8 cellular contexts compared by ENCODE assay signal in the genomic region with DNA sequence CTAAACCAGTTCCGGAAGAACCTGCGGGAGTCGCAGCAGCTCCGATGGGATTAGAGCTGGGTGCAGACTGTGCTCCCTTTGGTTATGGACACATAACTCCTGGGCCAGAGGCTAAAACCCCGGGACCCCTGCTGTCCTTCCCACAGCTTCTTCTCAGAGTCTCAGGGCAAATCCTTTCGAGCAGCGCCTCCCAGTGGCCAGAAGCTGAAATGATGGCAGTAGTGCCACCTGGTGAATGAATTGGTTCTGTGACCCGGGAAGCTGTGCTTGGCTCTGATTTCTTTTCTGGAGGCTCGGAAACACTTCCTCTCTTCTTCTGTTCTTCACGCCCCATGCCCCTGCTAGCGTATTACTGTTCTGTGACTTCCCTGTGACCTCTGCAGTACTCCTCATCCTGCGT. TPM values are rescaled to one million over a fixed set of nuclear protein-coding genes. Genes with fewer than 3 reads are reported as not detected.
DNase-seq lines count a peak whose midpoint lies in the region; TF ChIP-seq lines count a peak whose summit lies in the region.
"Not testable (repeated sequence)": the region's sequence is repeated elsewhere in the genome, so short reads cannot be mapped to it uniquely, and the experiment has no call there.

No MANE protein-coding gene starts in this region.

- H3K4me1 ChIP-seq in MM.1S (ENCODE audit: low read length); Peyer's patch; thyroid gland: not testable (repeated sequence)

- intact Hi-C loops in thyroid gland (cut with DNase I), result loop anchor here (10.0 kb wide), 1 partner anchor 64 kb away; no protein-coding TSS in a partner anchor

- H3F3A ChIP-seq in MM.1S (ENCODE audit: insufficient read depth, low read length), result not testable (repeated sequence)

- not testable (repeated sequence) for H3K9me2 ChIP-seq in MM.1S (replicated peaks; ENCODE audit: insufficient read depth, low read length)

- H3K9ac ChIP-seq in MM.1S (ENCODE audit: low read length), result not testable (repeated sequence)

- H3K36me3 ChIP-seq in MM.1S (replicated peaks; ENCODE audit: insufficient read depth, low read length); Peyer's patch; thyroid gland: not testable (repeated sequence)

- H3K4me3 ChIP-seq in MM.1S (ENCODE audit: low read length); Peyer's patch; thyroid gland (replicated peaks in 1 of 3): not testable (repeated sequence)

- H3K9me3 ChIP-seq in MM.1S (replicated peaks; ENCODE audit: insufficient read depth, low read length); Peyer's patch; thyroid gland: not testable (repeated sequence)

- not testable (repeated sequence) for H3K36me3 Mint-ChIP-seq in chondrocyte (ENCODE audit: low read depth)

- TF ChIP-seq CTCF in MM.1S (IDR thresholded peaks at IDR 0.05; ENCODE audit: low read length) (peak; percentile 67), Peyer's patch (IDR thresholded peaks at IDR 0.05) (peak; percentile 38 to 91 (median 76)), chondrocyte (IDR thresholded peaks at IDR 0.05) (peak; percentile 89), thyroid gland (IDR thresholded peaks at IDR 0.05) (peak; percentile 38 to 84 (median 82))

- DNase-seq in EL (peak; percentile 61), MM.1S (peak; percentile 73), Peyer's patch (peak; percentile 61 to 90 (median 82)), iPS-NIHi11 (ENCODE audit: low spot score) (peak; percentile 72), renal cortical epithelial cell (ENCODE audit: low read depth) (peak; percentile 49), thyroid gland (peak; percentile 75 to 79)
- peak; percentile 31 to 64 (median 63) for DNase-seq in activated CD8-positive, alpha-beta memory T cell treated with anti-CD3 and anti-CD28 coated beads for 48 hours (ENCODE audit: low read depth in 2 of 3, low spot score in 2 of 3)
- not testable (repeated sequence) for DNase-seq in chondrocyte (ENCODE audit: low spot score)

- not testable (repeated sequence) for H3K27me3 Mint-ChIP-seq in chondrocyte (ENCODE audit: low read depth)

- H4K20me1 ChIP-seq in MM.1S (ENCODE audit: insufficient read depth, low read length), result not testable (repeated sequence)

- H3K4me1 Mint-ChIP-seq in chondrocyte (ENCODE audit: low read depth), result not testable (repeated sequence)

- H3K27ac Mint-ChIP-seq in chondrocyte (ENCODE audit: unreplicated experiment), result not testable (repeated sequence)

- not testable (repeated sequence) for H2AFZ ChIP-seq in MM.1S (ENCODE audit: low read length)

- H3K27ac ChIP-seq in MM.1S (ENCODE audit: low read length); Peyer's patch; thyroid gland: not testable (repeated sequence)

- whole genome bisulfite sequencing in thyroid gland, 2 donors, result 7 to 24% methylated on average over 12 of the region's 12 CpGs

- not testable (repeated sequence) for H3K4me3 Mint-ChIP-seq in chondrocyte (ENCODE audit: unreplicated experiment)

- not testable (repeated sequence) for TF ChIP-seq POLR2A in Peyer's patch (IDR thresholded peaks at IDR 0.05); thyroid gland (IDR thresholded peaks at IDR 0.05)

- not testable (repeated sequence) for H3K79me2 ChIP-seq in MM.1S (ENCODE audit: low read length)

- peak overlapping the region; percentile 27; the same call in 1 of the 2 replicates for H3K4me2 ChIP-seq in MM.1S (ENCODE audit: low read depth, low read length)

- H3K27me3 ChIP-seq in MM.1S (replicated peaks; ENCODE audit: insufficient read depth, low read length); Peyer's patch; thyroid gland: not testable (repeated sequence)

- not testable (repeated sequence) for H3K9me3 Mint-ChIP-seq in chondrocyte (ENCODE audit: low read depth)

RNA-seq across cellular contexts. Expression of gene ZNF195, which starts 29.8 kb away (rescaled TPM):
- 10 to 100 TPM; 36.1 to 94.1 (median 40.6) TPM for total RNA-seq in Peyer's patch
- 15.3 to 18.1 TPM (median 17.5 TPM) in 3 replicates for total RNA-seq in chondrocyte
- total RNA-seq in renal cortical epithelial cell, result 33.2 and 39.1 TPM in 2 replicates
- total RNA-seq in thyroid gland, result 10 to 100 TPM; 21.1 to 31.8 (median 26.7) TPM
